In genomic region chr19:49831592-49831991, GRCh38 we compare ENCODE assay signal across 22 cellular contexts.
"Had no signal": no experiment of that assay in that cellular context is flagged by ENCODE, and none has a peak within 500 bp of the region (broad histone marks: within the 10 kb centered on the region; RNA-seq: fewer than 3 reads in every experiment).

No MANE protein-coding gene starts in this region.

- H3K4me3 Mint-ChIP-seq: activated CD4-positive, alpha-beta memory T cell treated with anti-CD3 and anti-CD28 coated beads, Interleukin-2, amount 10 ng/mL, durations not matched to agents 7 days and 5 days; activated naive CD4-positive, alpha-beta T cell treated with anti-CD3 and anti-CD28 coated beads, Interleukin-2, amount 50 U/mL, for 24 hours; activated T-cell treated with anti-CD3 and anti-CD28 coated beads, Interleukin-2, amount 50 U/mL, for 24 hours; mesothelial cell of epicardium; nephron had no signal

- DNase-seq: activated CD4-positive, alpha-beta memory T cell treated with anti-CD3 and anti-CD28 coated beads, Interleukin-2, amount 10 ng/mL, durations not matched to agents 7 days and 5 days; activated CD4-positive, alpha-beta T cell treated with anti-CD3 and anti-CD28 coated beads for 48 hours; activated CD4-positive, CD25-positive, alpha-beta regulatory T cell; activated T-cell treated with anti-CD3 and anti-CD28 coated beads, Interleukin-2, amount 50 U/mL, for 24 hours; adrenal gland; cerebellar nuclear complex; cortex of kidney; erythroblast; foreskin melanocyte; head of caudate nucleus; left lung; stomach; T-helper 9 cell; trophoblast cell had no signal

- H3K27me3 Mint-ChIP-seq: activated CD4-positive, alpha-beta memory T cell treated with anti-CD3 and anti-CD28 coated beads, Interleukin-2, amount 10 ng/mL, durations not matched to agents 7 days and 5 days; activated naive CD4-positive, alpha-beta T cell treated with anti-CD3 and anti-CD28 coated beads, Interleukin-2, amount 50 U/mL, for 24 hours; activated T-cell treated with anti-CD3 and anti-CD28 coated beads, Interleukin-2, amount 50 U/mL, for 24 hours had no signal

- H3K4me1 Mint-ChIP-seq: activated naive CD4-positive, alpha-beta T cell treated with anti-CD3 and anti-CD28 coated beads, Interleukin-2, amount 50 U/mL, for 24 hours; mesothelial cell of epicardium had no signal

- ATAC-seq: left lung, right cardiac atrium had no signal

- H3K4me3 ChIP-seq: adrenal gland, left lung, prostate gland, skin epidermis, stomach, vagina had no signal

- H3K27ac Mint-ChIP-seq: activated naive CD4-positive, alpha-beta T cell treated with anti-CD3 and anti-CD28 coated beads, Interleukin-2, amount 50 U/mL, for 24 hours; activated T-cell treated with anti-CD3 and anti-CD28 coated beads, Interleukin-2, amount 50 U/mL, for 24 hours; mesothelial cell of epicardium; nephron had no signal

- H3K9me3 Mint-ChIP-seq: activated CD4-positive, alpha-beta memory T cell treated with anti-CD3 and anti-CD28 coated beads, Interleukin-2, amount 10 ng/mL, durations not matched to agents 7 days and 5 days; activated naive CD4-positive, alpha-beta T cell treated with anti-CD3 and anti-CD28 coated beads, Interleukin-2, amount 50 U/mL, for 24 hours; activated T-cell treated with anti-CD3 and anti-CD28 coated beads, Interleukin-2, amount 50 U/mL, for 24 hours; activated T-helper 2 cell treated with anti-CD3 and anti-CD28 coated beads, Interferon-gamma antibody, Interleukin-2, Interleukin-4, amounts not matched to agents 10 μg/mL and 5 μg/mL and 100 μg/mL, durations not matched to agents 14 hours and 24 hours and 36 hours; mesothelial cell of epicardium; nephron had no signal
